9 cellular contexts compared by ENCODE assay signal in the genomic region with DNA sequence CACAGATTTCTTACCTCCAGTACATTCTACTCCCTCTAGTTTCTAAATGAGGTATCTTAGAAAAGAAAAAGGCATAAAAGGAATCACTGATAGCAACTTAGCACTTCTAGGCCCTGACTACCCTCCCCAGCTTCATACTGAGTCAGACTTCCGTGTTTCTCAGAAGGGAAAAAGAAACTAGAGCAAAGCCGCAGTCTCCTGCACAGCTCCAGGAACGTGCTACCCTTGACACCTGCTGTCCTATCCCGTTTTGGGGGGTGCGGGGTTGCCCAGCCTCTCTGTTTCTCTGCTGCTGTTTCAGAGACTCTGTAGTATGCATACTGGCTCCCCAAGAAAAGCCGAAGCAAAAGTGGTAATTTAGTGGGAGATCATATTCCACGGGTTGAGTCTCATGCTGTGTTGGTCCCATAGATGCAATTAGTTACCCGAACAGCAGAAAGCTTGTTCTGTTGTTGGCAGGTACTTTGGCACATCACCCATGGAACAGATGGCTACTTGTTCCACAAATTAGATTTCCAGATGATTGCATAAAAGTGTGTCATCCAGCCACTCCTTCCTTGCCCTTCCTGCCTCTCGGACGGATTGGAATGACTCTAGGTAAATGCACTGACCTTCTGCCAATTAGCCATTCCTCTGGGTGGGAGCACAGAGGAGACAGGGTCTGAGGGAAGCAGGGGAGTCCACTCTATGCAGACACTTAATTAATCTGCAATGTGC.
A peak's percentile ranks its signal among the peaks of the same experiment; 100 is the strongest.
DNase-seq lines count a peak whose midpoint lies in the region; ATAC-seq and TF ChIP-seq lines count a peak whose summit lies in the region.
"Had no signal": no experiment of that assay in that cellular context is flagged by ENCODE, and none has a peak within 500 bp of the region (broad histone marks: within the 10 kb centered on the region; RNA-seq: fewer than 3 reads in every experiment).

No MANE protein-coding gene starts in this region.

- in situ Hi-C loops in GM13977 (cut with MboI; ENCODE audit: low pct_unique_long_range_greater_than_20kb, low sequenced_read_pairs, unreplicated experiment) = no loop called here

- TF ChIP-seq CTCF in esophagus squamous epithelium (IDR thresholded peaks at IDR 0.05) (no peak), stomach (IDR thresholded peaks at IDR 0.05) (no peak), GM13977 (IDR thresholded peaks at IDR 0.05; ENCODE audit: extremely low read depth, insufficient read depth, missing control alignments) (no peak)

- no peaks in the 10 kb centered on the region for H3K36me3 Mint-ChIP-seq in IgD-negative memory B cell

- intact Hi-C loops in esophagus squamous epithelium (cut with DNase I) (no loop called here), stomach (cut with DNase I; ENCODE audit: low total_unique reads) (no loop called here)

- TF ChIP-seq EP300 in stomach (IDR thresholded peaks at IDR 0.05) = no peak

- peak overlapping the region in 1 of 4 donors; percentile 58 for H3K4me3 Mint-ChIP-seq in IgD-negative memory B cell

- TF ChIP-seq POLR2A in esophagus squamous epithelium (IDR thresholded peaks at IDR 0.05) (no peak), stomach (IDR thresholded peaks at IDR 0.05) (no peak)

- no peaks in the 10 kb centered on the region for H3K9me3 ChIP-seq in esophagus squamous epithelium
- H3K9me3 ChIP-seq in stomach = no peaks in the 10 kb centered on the region

- H3K4me1 ChIP-seq in esophagus squamous epithelium = no peaks in the 10 kb centered on the region
- H3K4me1 ChIP-seq in stomach = no peaks in the 10 kb centered on the region

- no peak for ATAC-seq in HG03342 (IDR thresholded peaks at IDR 0.05; ENCODE audit: unreplicated experiment)

- H3K9me3 Mint-ChIP-seq in IgD-negative memory B cell = peaks cover 0 to 2% (median 0%) of the 10 kb centered on the region in 3 donors

- H3K27ac ChIP-seq in esophagus squamous epithelium (peak overlapping the region in 1 of 4 donors; percentile 26), stomach (no peak overlapping the region)

- H3K27me3 Mint-ChIP-seq in IgD-negative memory B cell = no peaks in the 10 kb centered on the region

- H3K4me3 ChIP-seq in esophagus squamous epithelium = no peak overlapping the region
- H3K4me3 ChIP-seq in stomach = no peak overlapping the region
- H3K4me3 ChIP-seq: dorsolateral prefrontal cortex had no signal

- H3K27me3 ChIP-seq in esophagus squamous epithelium (no peaks in the 10 kb centered on the region), stomach (no peaks in the 10 kb centered on the region)
- H3K27me3 ChIP-seq: dorsolateral prefrontal cortex had no signal

- peak; percentile 21 for DNase-seq in T follicular helper cell (ENCODE audit: low read depth)
- DNase-seq in activated naive CD4-positive, alpha-beta T cell treated with Interleukin-2 at 50 U/mL for 16 hours = peak; percentile 68
- DNase-seq in stimulated activated CD4-positive, alpha-beta T cell treated with anti-CD3 and anti-CD28 coated beads, Interleukin-4, amount 100 ng/mL, for 4 hours = peak; percentile 34 to 75
- no peak for DNase-seq in esophagus squamous epithelium (lab: John Stamatoyannopoulos, UW)
- DNase-seq in stomach = no peak
- no peak for DNase-seq in GM13977 (ENCODE audit: low spot score)

- peaks cover 13 to 25% (median 17%) of the 10 kb centered on the region in 3 donors for H3K4me1 Mint-ChIP-seq in IgD-negative memory B cell

- 72 to 84% methylated on average over 10 of the region's 10 CpGs for WGBS in esophagus squamous epithelium, 2 donors
- 78 to 85% (median 83%) methylated on average over 10 of the region's 10 CpGs for WGBS in stomach, 5 donors

- H3K36me3 ChIP-seq in esophagus squamous epithelium (no peaks in the 10 kb centered on the region), stomach (no peaks in the 10 kb centered on the region)

- peak overlapping the region in 2 of 3 donors; percentile 4 to 86 for H3K27ac Mint-ChIP-seq in IgD-negative memory B cell

Comparison
In these comparisons a context has a peak if more than half of its experiments do, and no peak if none do; other contexts are left out.
1. DNase-seq: peak in T follicular helper cell (single experiment), activated naive CD4-positive, alpha-beta T cell treated with Interleukin-2 at 50 U/mL for 16 hours (single experiment) and stimulated activated CD4-positive, alpha-beta T cell treated with anti-CD3 and anti-CD28 coated beads, Interleukin-4, amount 100 ng/mL, for 4 hours (2 of 2); none in esophagus squamous epithelium (single experiment), stomach (single experiment) and GM13977 (single experiment).